Comparison of ENCODE assay signal across 1 cellular context in genomic region chr3:124653788-124654469, GRCh38.
TF ChIP-seq lines count a peak whose summit lies in the region.

No MANE protein-coding gene starts in this region.

TF ChIP-seq in K562, 482 proteins besides CTCF, POLR2A, EP300 and RAD21 (continued from another document and continues in another):
- no peak for TF ChIP-seq ZNF318 (IDR thresholded peaks at IDR 0.05; ENCODE audit: borderline replicate concordance in 1 of 2, low read depth in 1 of 2)
- peak; percentile 69 for TF ChIP-seq CBFA2T3 (IDR thresholded peaks at IDR 0.05)
- no peak for TF ChIP-seq TBL1XR1 (IDR thresholded peaks at IDR 0.05; ENCODE audit: low read length in 2 of 2)
- TF ChIP-seq POLR2AphosphoS2 (IDR thresholded peaks at IDR 0.05; ENCODE audit: low read length) = no peak
- TF ChIP-seq ZNF511 (CRISPR knock-in tag; IDR thresholded peaks at IDR 0.05) = no peak
- no peak for TF ChIP-seq BMI1 (IDR thresholded peaks at IDR 0.05; ENCODE audit: low read length)
- TF ChIP-seq SMC3 (conservative IDR thresholded peaks at IDR 0.05; ENCODE audit: insufficient read depth, low read depth, low read length) = no peak
- TF ChIP-seq ZNF592 (IDR thresholded peaks at IDR 0.05) = peak; percentile 83
- TF ChIP-seq TFAP4 (CRISPR knock-in tag; IDR thresholded peaks at IDR 0.05; ENCODE audit: borderline replicate concordance) = peak; percentile 28; the same call in 1 of the 2 replicates
- TF ChIP-seq STAT5B (CRISPR knock-in tag; IDR thresholded peaks at IDR 0.05) = no peak
- peak; percentile 35; the same call in 1 of the 2 replicates for TF ChIP-seq SPI1 (IDR thresholded peaks at IDR 0.05; ENCODE audit: borderline replicate concordance, low read depth, low read length)
- 0 out of 6 replicates have a peak, but pooled peaks of 1 of the 3 experiments have one; percentile 56 for TF ChIP-seq ZBTB11 (CRISPR knock-in tag; IDR thresholded peaks at IDR 0.05)
- TF ChIP-seq CREB5 (CRISPR knock-in tag; IDR thresholded peaks at IDR 0.05) = no peak
- peak; percentile 44; the same call in 1 of the 2 replicates for TF ChIP-seq EP400 (IDR thresholded peaks at IDR 0.05)
- TF ChIP-seq ZBTB5 (IDR thresholded peaks at IDR 0.05) = no peak
- TF ChIP-seq DMBX1 (CRISPR knock-in tag; IDR thresholded peaks at IDR 0.05; ENCODE audit: borderline replicate concordance) = peak; percentile 55; the same call in 1 of the 2 replicates
- no peak for TF ChIP-seq ZNF347 (CRISPR knock-in tag; IDR thresholded peaks at IDR 0.05; ENCODE audit: low read depth)
- TF ChIP-seq CBX2 (IDR thresholded peaks at IDR 0.05; ENCODE audit: insufficient read depth, low read length, poor library complexity, severe bottlenecking) = no peak
- TF ChIP-seq ARID1B (IDR thresholded peaks at IDR 0.05) = peak; percentile 68
- TF ChIP-seq RNF2 (IDR thresholded peaks at IDR 0.05) = no peak
- no peak for TF ChIP-seq ZKSCAN1 (IDR thresholded peaks at IDR 0.05; ENCODE audit: low read depth, low read length)
- peak; percentile 69 for TF ChIP-seq CREM (IDR thresholded peaks at IDR 0.05; ENCODE audit: low read depth)
- no peak for TF ChIP-seq ZNF830 (CRISPR knock-in tag; IDR thresholded peaks at IDR 0.05)
- TF ChIP-seq CEBPG (CRISPR knock-in tag; IDR thresholded peaks at IDR 0.05) = no peak
- TF ChIP-seq CEBPG (tag; conservative IDR thresholded peaks at IDR 0.05 in 1 of 2, IDR thresholded peaks at IDR 0.05 in 1 of 2) = no peak
- TF ChIP-seq SMAD4 (CRISPR knock-in tag; conservative IDR thresholded peaks at IDR 0.05) = 0 out of 2 replicates have a peak, but pooled peaks have one; percentile 57
- no peak for TF ChIP-seq HNRNPL (IDR thresholded peaks at IDR 0.05; ENCODE audit: low read depth, low read length)
- TF ChIP-seq MEIS2 (IDR thresholded peaks at IDR 0.05; ENCODE audit: partially characterized antibody) = peak; percentile 86
- TF ChIP-seq CBFA2T2 (conservative IDR thresholded peaks at IDR 0.05) = peak; percentile 40; the same call in 1 of the 2 replicates
- peak; percentile 42; the same call in 1 of the 2 replicates for TF ChIP-seq ERF (CRISPR knock-in tag; IDR thresholded peaks at IDR 0.05)
- 0 out of 2 replicates have a peak, but pooled peaks have one; percentile 31 for TF ChIP-seq MYC (IDR thresholded peaks at IDR 0.05; ENCODE audit: low read depth, low read length)
- no peak for TF ChIP-seq MYC (CRISPR knock-in tag; IDR thresholded peaks at IDR 0.05; ENCODE audit: borderline replicate concordance, low read depth)
- TF ChIP-seq THRA (IDR thresholded peaks at IDR 0.05) = no peak
- TF ChIP-seq CREB1 (IDR thresholded peaks at IDR 0.05) = peak; percentile 52; the same call in 1 of the 2 replicates
- 0 out of 2 replicates have a peak, but pooled peaks have one; percentile 23 for TF ChIP-seq CREB1 (CRISPR knock-in tag; IDR thresholded peaks at IDR 0.05)
- no peak for TF ChIP-seq PHTF2 (CRISPR knock-in tag; IDR thresholded peaks at IDR 0.05)
